Comparison of ENCODE assay signal across 8 cellular contexts in genomic region chr10:58384999-58385783, GRCh38. TPM values are rescaled to one million over a fixed set of nuclear protein-coding genes. Genes with fewer than 3 reads are reported as not detected.
DNase-seq lines count a peak whose midpoint lies in the region; ATAC-seq and TF ChIP-seq lines count a peak whose summit lies in the region.

TFAM (plus strand) TSS chr10:58385410; CDS start chr10:58385548, 138 bp downstream.

- H3K36me3 Mint-ChIP-seq in activated naive CD8-positive, alpha-beta T cell treated with anti-CD3 and anti-CD28 coated beads, Interleukin-2, amount 50 U/mL, for 24 hours (ENCODE audit: low read depth): peaks cover 40% of the 10 kb centered on the region
- H3K36me3 Mint-ChIP-seq in type B pancreatic cell: peaks cover 18% of the 10 kb centered on the region

- no peaks in the 10 kb centered on the region for H3K27me3 Mint-ChIP-seq in activated naive CD8-positive, alpha-beta T cell treated with anti-CD3 and anti-CD28 coated beads, Interleukin-2, amount 50 U/mL, for 24 hours
- no peaks in the 10 kb centered on the region for H3K27me3 Mint-ChIP-seq in type B pancreatic cell

- H3K4me1 Mint-ChIP-seq in activated naive CD8-positive, alpha-beta T cell treated with anti-CD3 and anti-CD28 coated beads, Interleukin-2, amount 50 U/mL, for 24 hours: peaks cover 56% of the 10 kb centered on the region
- H3K4me1 Mint-ChIP-seq in type B pancreatic cell (ENCODE audit: unreplicated experiment): peaks cover 16% of the 10 kb centered on the region

- ATAC-seq in HG02678 (IDR thresholded peaks at IDR 0.05; ENCODE audit: unreplicated experiment): peak; percentile 90
- peak; percentile 88 for ATAC-seq in activated naive CD8-positive, alpha-beta T cell treated with anti-CD3 and anti-CD28 coated beads, Interleukin-2, amount 50 U/mL, for 24 hours

- H3K9me3 Mint-ChIP-seq in activated naive CD8-positive, alpha-beta T cell treated with anti-CD3 and anti-CD28 coated beads, Interleukin-2, amount 50 U/mL, for 24 hours: no peaks in the 10 kb centered on the region
- no peaks in the 10 kb centered on the region for H3K9me3 Mint-ChIP-seq in type B pancreatic cell

- peak within 1 kb of the TSS; percentile 98 for H3K27ac Mint-ChIP-seq in activated naive CD8-positive, alpha-beta T cell treated with anti-CD3 and anti-CD28 coated beads, Interleukin-2, amount 50 U/mL, for 24 hours
- H3K27ac Mint-ChIP-seq in type B pancreatic cell: peak within 1 kb of the TSS; percentile 93

- peak; percentile 74 for DNase-seq in NCI-H1105 treated with DMSO at 0.1 percent for 48 hours (lab: John Stamatoyannopoulos, UW)
- peak; percentile 28 to 84 for DNase-seq in SW 1271 (lab: John Stamatoyannopoulos, UW)
- DNase-seq in activated naive CD8-positive, alpha-beta T cell treated with anti-CD3 and anti-CD28 coated beads, Interleukin-2, amount 50 U/mL, for 24 hours: peak; percentile 97
- peak; percentile 98 for DNase-seq in cardiac septum (ENCODE audit: low spot score)
- DNase-seq in pons (ENCODE audit: low spot score): peak; percentile 91
- peak; percentile 97 for DNase-seq in type B pancreatic cell (ENCODE audit: extremely low spot score, unreplicated experiment)

- TF ChIP-seq CTCF in GM12873 (IDR thresholded peaks at IDR 0.05; ENCODE audit: insufficient read depth, low read depth, low read length, missing control alignments): peak; percentile 65
- peak; percentile 64 for TF ChIP-seq CTCF in type B pancreatic cell (conservative IDR thresholded peaks at IDR 0.05)

- intact Hi-C loops in cardiac septum (cut with DNase I): loop anchor here (1.0 to 5.0 kb wide), 2 partner anchors 50 to 83 kb away; partner anchors contain the start of gene UBE2D1

- H3K4me3 Mint-ChIP-seq in activated naive CD8-positive, alpha-beta T cell treated with anti-CD3 and anti-CD28 coated beads, Interleukin-2, amount 50 U/mL, for 24 hours: peak within 1 kb of the TSS; percentile 100
- peak within 1 kb of the TSS; percentile 97 for H3K4me3 Mint-ChIP-seq in type B pancreatic cell

RNA-seq across cellular contexts. Expression of gene TFAM, which starts in this region (rescaled TPM):
- total RNA-seq in cardiac septum (29.4 TPM), type B pancreatic cell (ENCODE audit: low replicate concordance) (64.8 and 67.7 TPM in 2 replicates)

Comparison
In these comparisons a context has a peak if more than half of its experiments do, and no peak if none do; other contexts are left out.
1. Peak in every context shown above with its lines: DNase-seq and ATAC-seq.